Comparison of ENCODE assay signal across 8 cellular contexts in the genomic region with DNA sequence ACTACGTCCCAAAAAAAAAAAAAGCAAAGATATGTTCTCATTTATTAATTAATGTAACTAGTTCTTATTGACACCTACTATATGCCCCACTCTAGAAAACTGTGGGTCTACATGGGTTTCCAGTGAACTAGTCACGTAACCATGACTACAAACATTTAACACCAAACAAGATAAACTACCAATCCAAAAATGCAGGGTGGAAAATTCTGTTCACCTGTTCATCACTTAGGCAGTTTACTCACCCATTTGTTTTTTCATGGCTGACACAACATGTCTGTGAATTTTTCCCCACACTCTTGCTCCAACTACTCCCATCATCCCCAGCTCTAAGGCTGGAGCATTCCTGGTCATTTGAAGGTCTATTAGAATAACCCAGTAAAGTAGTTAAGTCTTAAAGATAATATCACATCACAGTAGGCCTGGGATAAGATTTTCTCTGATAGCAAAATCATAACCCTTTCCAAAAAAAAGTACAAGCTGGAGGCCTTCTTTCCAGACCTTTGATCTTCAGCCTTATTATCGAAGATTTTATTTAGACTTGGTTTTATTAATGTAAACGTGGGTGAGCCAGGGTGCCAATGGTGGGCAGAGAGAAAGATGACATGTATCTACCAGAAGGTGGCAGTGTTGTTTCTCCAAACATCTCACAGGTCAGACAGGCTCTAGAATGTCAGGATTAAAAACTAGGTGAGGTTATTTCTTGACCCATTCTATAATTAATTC.
DNase-seq lines count a peak whose midpoint lies in the region; ATAC-seq and TF ChIP-seq lines count a peak whose summit lies in the region.

No MANE protein-coding gene starts in this region.

- H3K9ac ChIP-seq in parathyroid adenoma = no peak overlapping the region

- no peak overlapping the region for H2AFZ ChIP-seq in parathyroid adenoma

- no peak overlapping the region for H3K27ac ChIP-seq in parathyroid adenoma

- DNase-seq in AG04449 (ENCODE audit: low read depth, low spot score) (no peak), GM03348 (ENCODE audit: low spot score) (peak; percentile 77), NCI-H345 (lab: John Stamatoyannopoulos, UW) (peak; percentile 55), glomerular endothelial cell (ENCODE audit: extremely low read depth, low read depth, low spot score) (peak; percentile 41)
- DNase-seq in activated CD4-positive, alpha-beta T cell treated with anti-CD3 and anti-CD28 coated beads, Interleukin-2, amount 50 U/mL, for 1 hour = peak; percentile 4
- DNase-seq in activated effector memory CD4-positive, alpha-beta T cell treated with anti-CD3 and anti-CD28 coated beads, Interleukin-2, amount 50 U/mL, for 16 hours = no peak

- no peaks in the 10 kb centered on the region for H3K79me2 ChIP-seq in parathyroid adenoma

- H3K4me3 ChIP-seq in AG04449 (ENCODE audit: low read depth, low read length) (no peak overlapping the region), parathyroid adenoma (ENCODE audit: low read depth, low read length) (no peak overlapping the region)

- CTCF ChIA-PET in AG04449 (lab: Yijun Ruan, JAX) = interaction anchor here (0.7 to 17.3 kb wide), 23 partner anchors 9 to 625 kb away, joined by 3 to 443 read pairs (median 3); a partner anchor contains a TSS

- no peak overlapping the region for H3K4me2 ChIP-seq in parathyroid adenoma (ENCODE audit: low read length)

- TF ChIP-seq CTCF in AG04449 (IDR thresholded peaks at IDR 0.05; ENCODE audit: insufficient read depth, low read length, missing control alignments) = peak; percentile 62
- TF ChIP-seq CTCF in parathyroid adenoma (IDR thresholded peaks at IDR 0.05) = peak; percentile 80

- peak; percentile 76 for ATAC-seq in HG02973 (IDR thresholded peaks at IDR 0.05; ENCODE audit: unreplicated experiment)

- H3K9me3 ChIP-seq in parathyroid adenoma (ENCODE audit: control insufficient read depth, low read length) = no peaks in the 10 kb centered on the region

- H3K36me3 ChIP-seq in parathyroid adenoma (ENCODE audit: control insufficient read depth, insufficient read depth, low read length) = no peaks in the 10 kb centered on the region

- H3K4me1 ChIP-seq in parathyroid adenoma = peaks cover 11% of the 10 kb centered on the region

- no peaks in the 10 kb centered on the region for H3K27me3 ChIP-seq in parathyroid adenoma (ENCODE audit: control insufficient read depth, insufficient read depth, low read length)

- POLR2A ChIA-PET in AG04449 (lab: Yijun Ruan, JAX) = no interaction called here

Comparison
In these comparisons a context has a peak if more than half of its experiments do, and no peak if none do; other contexts are left out.
1. DNase-seq: peak in GM03348 (single experiment), NCI-H345 (single experiment), activated CD4-positive, alpha-beta T cell treated with anti-CD3 and anti-CD28 coated beads, Interleukin-2, amount 50 U/mL, for 1 hour (single experiment) and glomerular endothelial cell (single experiment); none in AG04449 (single experiment) and activated effector memory CD4-positive, alpha-beta T cell treated with anti-CD3 and anti-CD28 coated beads, Interleukin-2, amount 50 U/mL, for 16 hours (single experiment).